Comparison of ENCODE assay signal across 1 cellular context in genomic region chr1:116377564-116378529, GRCh38.
TF ChIP-seq lines count a peak whose summit lies in the region.

No MANE protein-coding gene starts in this region.

TF ChIP-seq in HepG2, 621 proteins besides CTCF, POLR2A, EP300 and RAD21 (continued from another document and continues in another):
- TF ChIP-seq, protein P1, sequence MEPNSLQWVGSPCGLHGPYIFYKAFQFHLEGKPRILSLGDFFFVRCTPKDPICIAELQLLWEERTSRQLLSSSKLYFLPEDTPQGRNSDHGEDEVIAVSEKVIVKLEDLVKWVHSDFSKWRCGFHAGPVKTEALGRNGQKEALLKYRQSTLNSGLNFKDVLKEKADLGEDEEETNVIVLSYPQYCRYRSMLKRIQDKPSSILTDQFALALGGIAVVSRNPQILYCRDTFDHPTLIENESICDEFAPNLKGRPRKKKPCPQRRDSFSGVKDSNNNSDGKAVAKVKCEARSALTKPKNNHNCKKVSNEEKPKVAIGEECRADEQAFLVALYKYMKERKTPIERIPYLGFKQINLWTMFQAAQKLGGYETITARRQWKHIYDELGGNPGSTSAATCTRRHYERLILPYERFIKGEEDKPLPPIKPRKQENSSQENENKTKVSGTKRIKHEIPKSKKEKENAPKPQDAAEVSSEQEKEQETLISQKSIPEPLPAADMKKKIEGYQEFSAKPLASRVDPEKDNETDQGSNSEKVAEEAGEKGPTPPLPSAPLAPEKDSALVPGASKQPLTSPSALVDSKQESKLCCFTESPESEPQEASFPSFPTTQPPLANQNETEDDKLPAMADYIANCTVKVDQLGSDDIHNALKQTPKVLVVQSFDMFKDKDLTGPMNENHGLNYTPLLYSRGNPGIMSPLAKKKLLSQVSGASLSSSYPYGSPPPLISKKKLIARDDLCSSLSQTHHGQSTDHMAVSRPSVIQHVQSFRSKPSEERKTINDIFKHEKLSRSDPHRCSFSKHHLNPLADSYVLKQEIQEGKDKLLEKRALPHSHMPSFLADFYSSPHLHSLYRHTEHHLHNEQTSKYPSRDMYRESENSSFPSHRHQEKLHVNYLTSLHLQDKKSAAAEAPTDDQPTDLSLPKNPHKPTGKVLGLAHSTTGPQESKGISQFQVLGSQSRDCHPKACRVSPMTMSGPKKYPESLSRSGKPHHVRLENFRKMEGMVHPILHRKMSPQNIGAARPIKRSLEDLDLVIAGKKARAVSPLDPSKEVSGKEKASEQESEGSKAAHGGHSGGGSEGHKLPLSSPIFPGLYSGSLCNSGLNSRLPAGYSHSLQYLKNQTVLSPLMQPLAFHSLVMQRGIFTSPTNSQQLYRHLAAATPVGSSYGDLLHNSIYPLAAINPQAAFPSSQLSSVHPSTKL (CRISPR knock-in tag; IDR thresholded peaks at IDR 0.05): peak; percentile 41; the same call in 1 of the 2 replicates
- no peak; the same call in 1 of the 2 replicates for TF ChIP-seq ETV5 (CRISPR knock-in tag; IDR thresholded peaks at IDR 0.05; ENCODE audit: borderline replicate concordance)
- no peak for TF ChIP-seq SOX13 (IDR thresholded peaks at IDR 0.05)
- TF ChIP-seq SOX13 (CRISPR knock-in tag; conservative IDR thresholded peaks at IDR 0.05 in 1 of 2, IDR thresholded peaks at IDR 0.05 in 1 of 2): peak in 1 of 2 experiments; percentile 72; a peak in 2 of 4 replicates
- TF ChIP-seq ZNF253 (CRISPR knock-in tag; IDR thresholded peaks at IDR 0.05; ENCODE audit: borderline replicate concordance): no peak
- no peak for TF ChIP-seq ZNF234 (CRISPR knock-in tag; conservative IDR thresholded peaks at IDR 0.05)
- no peak for TF ChIP-seq ZNF333 (CRISPR knock-in tag; IDR thresholded peaks at IDR 0.05; ENCODE audit: borderline replicate concordance)
- TF ChIP-seq ZNF550 (CRISPR knock-in tag; IDR thresholded peaks at IDR 0.05; ENCODE audit: borderline replicate concordance): no peak
- TF ChIP-seq IRX3 (CRISPR knock-in tag; IDR thresholded peaks at IDR 0.05; ENCODE audit: borderline replicate concordance, low read depth): no peak
- TF ChIP-seq, protein P2, sequence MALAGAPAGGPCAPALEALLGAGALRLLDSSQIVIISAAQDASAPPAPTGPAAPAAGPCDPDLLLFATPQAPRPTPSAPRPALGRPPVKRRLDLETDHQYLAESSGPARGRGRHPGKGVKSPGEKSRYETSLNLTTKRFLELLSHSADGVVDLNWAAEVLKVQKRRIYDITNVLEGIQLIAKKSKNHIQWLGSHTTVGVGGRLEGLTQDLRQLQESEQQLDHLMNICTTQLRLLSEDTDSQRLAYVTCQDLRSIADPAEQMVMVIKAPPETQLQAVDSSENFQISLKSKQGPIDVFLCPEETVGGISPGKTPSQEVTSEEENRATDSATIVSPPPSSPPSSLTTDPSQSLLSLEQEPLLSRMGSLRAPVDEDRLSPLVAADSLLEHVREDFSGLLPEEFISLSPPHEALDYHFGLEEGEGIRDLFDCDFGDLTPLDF (CRISPR knock-in tag; IDR thresholded peaks at IDR 0.05): no peak
- no peak for TF ChIP-seq MNT (IDR thresholded peaks at IDR 0.05)
- peak; percentile 16; the same call in 1 of the 2 replicates for TF ChIP-seq TCF7 (IDR thresholded peaks at IDR 0.05; ENCODE audit: low read depth)
- TF ChIP-seq, protein P3, sequence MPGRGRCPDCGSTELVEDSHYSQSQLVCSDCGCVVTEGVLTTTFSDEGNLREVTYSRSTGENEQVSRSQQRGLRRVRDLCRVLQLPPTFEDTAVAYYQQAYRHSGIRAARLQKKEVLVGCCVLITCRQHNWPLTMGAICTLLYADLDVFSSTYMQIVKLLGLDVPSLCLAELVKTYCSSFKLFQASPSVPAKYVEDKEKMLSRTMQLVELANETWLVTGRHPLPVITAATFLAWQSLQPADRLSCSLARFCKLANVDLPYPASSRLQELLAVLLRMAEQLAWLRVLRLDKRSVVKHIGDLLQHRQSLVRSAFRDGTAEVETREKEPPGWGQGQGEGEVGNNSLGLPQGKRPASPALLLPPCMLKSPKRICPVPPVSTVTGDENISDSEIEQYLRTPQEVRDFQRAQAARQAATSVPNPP (CRISPR knock-in tag; IDR thresholded peaks at IDR 0.05): no peak
- TF ChIP-seq HDAC1 (CRISPR knock-in tag; IDR thresholded peaks at IDR 0.05): no peak
- no peak for TF ChIP-seq TAF1 (CRISPR knock-in tag; IDR thresholded peaks at IDR 0.05)
- no peak for TF ChIP-seq ZSCAN12 (CRISPR knock-in tag; IDR thresholded peaks at IDR 0.05)
- TF ChIP-seq, protein P4, sequence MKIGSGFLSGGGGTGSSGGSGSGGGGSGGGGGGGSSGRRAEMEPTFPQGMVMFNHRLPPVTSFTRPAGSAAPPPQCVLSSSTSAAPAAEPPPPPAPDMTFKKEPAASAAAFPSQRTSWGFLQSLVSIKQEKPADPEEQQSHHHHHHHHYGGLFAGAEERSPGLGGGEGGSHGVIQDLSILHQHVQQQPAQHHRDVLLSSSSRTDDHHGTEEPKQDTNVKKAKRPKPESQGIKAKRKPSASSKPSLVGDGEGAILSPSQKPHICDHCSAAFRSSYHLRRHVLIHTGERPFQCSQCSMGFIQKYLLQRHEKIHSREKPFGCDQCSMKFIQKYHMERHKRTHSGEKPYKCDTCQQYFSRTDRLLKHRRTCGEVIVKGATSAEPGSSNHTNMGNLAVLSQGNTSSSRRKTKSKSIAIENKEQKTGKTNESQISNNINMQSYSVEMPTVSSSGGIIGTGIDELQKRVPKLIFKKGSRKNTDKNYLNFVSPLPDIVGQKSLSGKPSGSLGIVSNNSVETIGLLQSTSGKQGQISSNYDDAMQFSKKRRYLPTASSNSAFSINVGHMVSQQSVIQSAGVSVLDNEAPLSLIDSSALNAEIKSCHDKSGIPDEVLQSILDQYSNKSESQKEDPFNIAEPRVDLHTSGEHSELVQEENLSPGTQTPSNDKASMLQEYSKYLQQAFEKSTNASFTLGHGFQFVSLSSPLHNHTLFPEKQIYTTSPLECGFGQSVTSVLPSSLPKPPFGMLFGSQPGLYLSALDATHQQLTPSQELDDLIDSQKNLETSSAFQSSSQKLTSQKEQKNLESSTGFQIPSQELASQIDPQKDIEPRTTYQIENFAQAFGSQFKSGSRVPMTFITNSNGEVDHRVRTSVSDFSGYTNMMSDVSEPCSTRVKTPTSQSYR (CRISPR knock-in tag; IDR thresholded peaks at IDR 0.05; ENCODE audit: borderline replicate concordance): no peak
- TF ChIP-seq PPARG (CRISPR knock-in tag; conservative IDR thresholded peaks at IDR 0.05): peak; percentile 34; the same call in 1 of the 2 replicates
- no peak for TF ChIP-seq MEF2D (CRISPR knock-in tag; IDR thresholded peaks at IDR 0.05)
- TF ChIP-seq SKIL (CRISPR knock-in tag; IDR thresholded peaks at IDR 0.05; ENCODE audit: borderline replicate concordance): no peak
- TF ChIP-seq THAP11 (CRISPR knock-in tag; IDR thresholded peaks at IDR 0.05): no peak
- 0 out of 2 replicates have a peak, but pooled peaks have one; percentile 60 for TF ChIP-seq KMT2A (CRISPR knock-in tag; IDR thresholded peaks at IDR 0.05)
- no peak for TF ChIP-seq PAF1 (CRISPR knock-in tag; IDR thresholded peaks at IDR 0.05)
- TF ChIP-seq FOXK1 (CRISPR knock-in tag; IDR thresholded peaks at IDR 0.05; ENCODE audit: borderline replicate concordance, low read depth): no peak
- 0 out of 2 replicates have a peak, but pooled peaks have one; percentile 14 for TF ChIP-seq FOXP4 (CRISPR knock-in tag; IDR thresholded peaks at IDR 0.05)
- TF ChIP-seq AKAP8 (CRISPR knock-in tag; IDR thresholded peaks at IDR 0.05): no peak
- TF ChIP-seq U2AF2 (IDR thresholded peaks at IDR 0.05; ENCODE audit: low read depth, low read length): no peak
- no peak for TF ChIP-seq TERF1 (CRISPR knock-in tag; IDR thresholded peaks at IDR 0.05)
- TF ChIP-seq RAD51 (IDR thresholded peaks at IDR 0.05; ENCODE audit: borderline replicate concordance): no peak
- no peak for TF ChIP-seq MEIS1 (CRISPR knock-in tag; IDR thresholded peaks at IDR 0.05; ENCODE audit: borderline replicate concordance)
- TF ChIP-seq KAT2B (IDR thresholded peaks at IDR 0.05; ENCODE audit: borderline replicate concordance, low read depth, low read length): no peak
- no peak for TF ChIP-seq ZNF20 (CRISPR knock-in tag; IDR thresholded peaks at IDR 0.05)
- no peak for TF ChIP-seq SIN3A (IDR thresholded peaks at IDR 0.05; ENCODE audit: borderline replicate concordance, low read depth, low read length)
- no peak for TF ChIP-seq ATM (IDR thresholded peaks at IDR 0.05; ENCODE audit: borderline replicate concordance)
- no peak for TF ChIP-seq U2AF1 (optimal IDR thresholded peaks at IDR 0.05; ENCODE audit: low read depth, low read length)
- no peak for TF ChIP-seq SIN3B (IDR thresholded peaks at IDR 0.05; ENCODE audit: low read length)
- TF ChIP-seq ZNF552 (CRISPR knock-in tag; IDR thresholded peaks at IDR 0.05; ENCODE audit: borderline replicate concordance): no peak
- TF ChIP-seq, protein P5, sequence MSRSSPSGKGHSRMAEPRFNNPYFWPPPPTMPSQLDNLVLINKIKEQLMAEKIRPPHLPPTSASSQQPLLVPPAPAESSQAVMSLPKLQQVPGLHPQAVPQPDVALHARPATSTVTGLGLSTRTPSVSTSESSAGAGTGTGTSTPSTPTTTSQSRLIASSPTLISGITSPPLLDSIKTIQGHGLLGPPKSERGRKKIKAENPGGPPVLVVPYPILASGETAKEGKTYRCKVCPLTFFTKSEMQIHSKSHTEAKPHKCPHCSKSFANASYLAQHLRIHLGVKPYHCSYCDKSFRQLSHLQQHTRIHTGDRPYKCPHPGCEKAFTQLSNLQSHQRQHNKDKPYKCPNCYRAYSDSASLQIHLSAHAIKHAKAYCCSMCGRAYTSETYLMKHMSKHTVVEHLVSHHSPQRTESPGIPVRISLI (CRISPR knock-in tag; IDR thresholded peaks at IDR 0.05; ENCODE audit: borderline replicate concordance): no peak
- no peak for TF ChIP-seq TBL1XR1 (IDR thresholded peaks at IDR 0.05; ENCODE audit: borderline replicate concordance, low read length, partially characterized antibody)
- TF ChIP-seq CEBPB (IDR thresholded peaks at IDR 0.05; ENCODE audit: borderline replicate concordance, low read depth, low read length): peak; percentile 9; the same call in 1 of the 2 replicates
- no peak for TF ChIP-seq ATF7-NPFF (CRISPR knock-in tag; IDR thresholded peaks at IDR 0.05; ENCODE audit: low read depth)
- TF ChIP-seq HMGXB4 (CRISPR knock-in tag; IDR thresholded peaks at IDR 0.05; ENCODE audit: borderline replicate concordance in 1 of 2, low read depth in 1 of 2): no peak
